24 cellular contexts compared by ENCODE assay signal in the genomic region with DNA sequence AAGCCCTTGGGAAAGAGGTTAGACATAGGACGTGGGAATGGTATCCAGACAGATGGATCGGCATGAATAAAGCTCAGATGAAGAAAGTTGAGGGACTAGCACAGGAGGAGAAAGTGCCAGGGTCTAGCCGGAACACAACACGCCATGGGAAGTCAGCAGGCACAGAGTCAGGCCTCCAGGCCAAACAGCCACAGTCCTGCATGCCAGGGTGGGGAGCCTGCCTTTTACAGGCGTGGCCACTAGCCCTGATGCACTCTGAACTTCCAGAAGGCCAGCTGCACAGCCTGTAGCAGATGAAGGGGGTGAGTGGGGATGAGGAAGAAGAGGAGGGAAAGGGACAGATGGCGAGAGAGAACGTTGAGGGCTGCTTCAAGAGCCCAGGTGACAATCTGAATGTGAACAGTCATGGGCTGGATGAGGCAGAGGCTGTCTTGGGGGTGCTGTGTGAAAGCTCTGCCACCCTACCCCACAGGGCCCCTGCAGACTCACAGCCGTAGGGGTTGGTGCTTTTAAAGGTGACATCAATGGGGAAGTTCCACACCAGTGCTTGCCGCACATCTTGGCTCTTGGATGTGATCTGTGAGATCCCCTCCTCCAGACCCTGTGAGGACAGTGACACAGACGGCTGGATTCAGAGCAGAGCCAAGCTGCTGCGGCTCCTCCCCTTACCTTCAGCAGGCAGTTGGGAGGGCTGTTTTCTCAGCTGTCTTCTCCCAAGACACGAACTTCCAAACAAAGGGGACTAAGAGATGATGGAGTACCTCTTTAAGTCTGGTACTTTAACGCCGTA. TPM values are rescaled to one million over a fixed set of nuclear protein-coding genes. Genes with fewer than 3 reads are reported as not detected.
"Had no signal": no experiment of that assay in that cellular context is flagged by ENCODE, and none has a peak within 500 bp of the region (broad histone marks: within the 10 kb centered on the region; RNA-seq: fewer than 3 reads in every experiment).

No MANE protein-coding gene starts in this region.

- H3K4me3 ChIP-seq: ascending aorta, colonic mucosa, gastroesophageal sphincter, left ventricle myocardium inferior, ovary, psoas muscle, right atrium auricular region, skin epidermis, stomach, suprapubic skin, tibial nerve had no signal

- H3K36me3 ChIP-seq: ascending aorta, colonic mucosa, left ventricle myocardium inferior, ovary, right atrium auricular region had no signal

- H3K27me3 ChIP-seq: ascending aorta, colonic mucosa, gastroesophageal sphincter, ovary, right atrium auricular region, stomach, suprapubic skin, tibial nerve had no signal

- H3K36me3 Mint-ChIP-seq: activated CD4-positive, alpha-beta memory T cell treated with anti-CD3 and anti-CD28 coated beads for 36 hours; activated naive CD4-positive, alpha-beta T cell treated with anti-CD3 and anti-CD28 coated beads, Interleukin-2, amount 50 U/mL, for 24 hours; natural killer cell; stimulated activated memory B cell treated with anti-CD40 and anti-IgM and Interleukin-4, amounts not matched to agents 10 μg/mL and 1 μg/mL and 100 μg/mL, for 72 hours; T-cell had no signal

- H3K27ac ChIP-seq: ascending aorta, colonic mucosa, epithelial cell of prostate, gastroesophageal sphincter, left ventricle myocardium inferior, ovary, psoas muscle, right atrium auricular region, skin epidermis, stomach, suprapubic skin, tibial nerve had no signal

- H3K4me3 Mint-ChIP-seq: activated CD4-positive, alpha-beta memory T cell treated with anti-CD3 and anti-CD28 coated beads for 36 hours; activated naive CD4-positive, alpha-beta T cell treated with anti-CD3 and anti-CD28 coated beads, Interleukin-2, amount 50 U/mL, for 24 hours; activated T-helper 1 cell treated with anti-CD3 and anti-CD28 coated beads, Interleukin-12 subunit alpha, Interleukin-12 subunit beta, Interleukin-2, Interleukin-4 antibody, amounts not matched to agents 30 ng/mL and 10 ng/mL and 1 ng/mL, durations not matched to agents 14 hours and 24 hours and 36 hours; central memory CD8-positive, alpha-beta T cell; natural killer cell; stimulated activated memory B cell treated with anti-CD40 and anti-IgM and Interleukin-4, amounts not matched to agents 10 μg/mL and 1 μg/mL and 100 μg/mL, for 72 hours; T-cell; WTC11 had no signal

- DNase-seq: activated CD4-positive, alpha-beta memory T cell treated with anti-CD3 and anti-CD28 coated beads for 36 hours; activated gamma-delta T cell; colonic mucosa; kidney; left ventricle myocardium inferior; natural killer cell; stomach; T-cell; T-helper 9 cell had no signal

- ATAC-seq: gastroesophageal sphincter; natural killer cell; psoas muscle; SK-N-SH treated with all-trans-retinoic acid at 6 μM for 48 hours; stimulated activated memory B cell treated with anti-CD40 and anti-IgM and Interleukin-4, amounts not matched to agents 10 μg/mL and 1 μg/mL and 100 μg/mL, for 72 hours; T-cell; WTC11 had no signal

- H3K27ac Mint-ChIP-seq: activated CD4-positive, alpha-beta memory T cell treated with anti-CD3 and anti-CD28 coated beads for 36 hours; activated naive CD4-positive, alpha-beta T cell treated with anti-CD3 and anti-CD28 coated beads, Interleukin-2, amount 50 U/mL, for 24 hours; activated T-helper 1 cell treated with anti-CD3 and anti-CD28 coated beads, Interleukin-12 subunit alpha, Interleukin-12 subunit beta, Interleukin-2, Interleukin-4 antibody, amounts not matched to agents 30 ng/mL and 10 ng/mL and 1 ng/mL, durations not matched to agents 14 hours and 24 hours and 36 hours; natural killer cell; stimulated activated memory B cell treated with anti-CD40 and anti-IgM and Interleukin-4, amounts not matched to agents 10 μg/mL and 1 μg/mL and 100 μg/mL, for 72 hours; T-cell had no signal

- H3K9me3 Mint-ChIP-seq: activated CD4-positive, alpha-beta memory T cell treated with anti-CD3 and anti-CD28 coated beads for 36 hours; activated naive CD4-positive, alpha-beta T cell treated with anti-CD3 and anti-CD28 coated beads, Interleukin-2, amount 50 U/mL, for 24 hours; activated T-helper 1 cell treated with anti-CD3 and anti-CD28 coated beads, Interleukin-12 subunit alpha, Interleukin-12 subunit beta, Interleukin-2, Interleukin-4 antibody, amounts not matched to agents 30 ng/mL and 10 ng/mL and 1 ng/mL, durations not matched to agents 14 hours and 24 hours and 36 hours; central memory CD8-positive, alpha-beta T cell; natural killer cell; stimulated activated memory B cell treated with anti-CD40 and anti-IgM and Interleukin-4, amounts not matched to agents 10 μg/mL and 1 μg/mL and 100 μg/mL, for 72 hours; T-cell; WTC11 had no signal

- H3K4me1 ChIP-seq: ascending aorta, colonic mucosa, psoas muscle had no signal

- H3K9me3 ChIP-seq: ascending aorta, colonic mucosa, gastroesophageal sphincter, left ventricle myocardium inferior, ovary, psoas muscle, right atrium auricular region, stomach, suprapubic skin, tibial nerve had no signal

RNA-seq across cellular contexts. Expression of a gene that starts 29.4 kb away (rescaled TPM):
- total RNA-seq: activated CD4-positive, alpha-beta memory T cell treated with anti-CD3 and anti-CD28 coated beads for 36 hours; activated T-helper 1 cell treated with anti-CD3 and anti-CD28 coated beads, Interleukin-12 subunit alpha, Interleukin-12 subunit beta, Interleukin-2, Interleukin-4 antibody, amounts not matched to agents 30 ng/mL and 10 ng/mL and 1 ng/mL, durations not matched to agents 14 hours and 24 hours and 36 hours; natural killer cell had no signal

RNA-seq across cellular contexts. Expression of a gene that starts 53.5 kb away (rescaled TPM):
- total RNA-seq: activated T-helper 1 cell treated with anti-CD3 and anti-CD28 coated beads, Interleukin-12 subunit alpha, Interleukin-12 subunit beta, Interleukin-2, Interleukin-4 antibody, amounts not matched to agents 30 ng/mL and 10 ng/mL and 1 ng/mL, durations not matched to agents 14 hours and 24 hours and 36 hours had no signal
